ENCODE assay signal across 11 cellular contexts in genomic region chr10:71260622-71261325, GRCh38. TPM values are rescaled to one million over a fixed set of nuclear protein-coding genes. Genes with fewer than 3 reads are reported as not detected.
DNase-seq lines count a peak whose midpoint lies in the region; ATAC-seq and TF ChIP-seq lines count a peak whose summit lies in the region.
"Had no signal": no experiment of that assay in that cellular context is flagged by ENCODE, and none has a peak within 500 bp of the region (broad histone marks: within the 10 kb centered on the region; RNA-seq: fewer than 3 reads in every experiment).

No MANE protein-coding gene starts in this region.

- H3K4me1 Mint-ChIP-seq in nephron, result peaks cover 68% of the 10 kb centered on the region
- H3K4me1 Mint-ChIP-seq: CD4-positive, alpha-beta memory T cell had no signal

- no peak overlapping the region for H2AFZ ChIP-seq in fibroblast of lung (ENCODE audit: low read length)
- H2AFZ ChIP-seq: parathyroid adenoma had no signal

- no peaks in the 10 kb centered on the region for H3K36me3 Mint-ChIP-seq in nephron (ENCODE audit: low read depth)
- H3K36me3 Mint-ChIP-seq: CD4-positive, alpha-beta memory T cell had no signal

- peaks cover 14% of the 10 kb centered on the region for H3K4me1 ChIP-seq in fibroblast of lung (ENCODE audit: control insufficient read depth, extremely low read depth, insufficient read depth, low read length)
- H3K4me1 ChIP-seq: parathyroid adenoma had no signal

- peak overlapping the region; percentile 90 to 95 (median 94) for H3K27ac Mint-ChIP-seq in nephron

- H3K36me3 ChIP-seq in fibroblast of lung (ENCODE audit: control insufficient read depth, insufficient read depth, low read length), result no peaks in the 10 kb centered on the region

- peak overlapping the region; percentile 77 for H3K4me2 ChIP-seq in fibroblast of lung (ENCODE audit: extremely low read depth, insufficient read depth, low read length)

- no peaks in the 10 kb centered on the region for H3K79me2 ChIP-seq in fibroblast of lung (ENCODE audit: control insufficient read depth, insufficient read depth, low read length)
- H3K79me2 ChIP-seq: parathyroid adenoma had no signal

- no peak for ATAC-seq in HG03439 (IDR thresholded peaks at IDR 0.05; ENCODE audit: unreplicated experiment)

- no peak overlapping the region for H3K9ac ChIP-seq in fibroblast of lung (ENCODE audit: insufficient read depth, low read length)
- H3K9ac ChIP-seq: parathyroid adenoma had no signal

- H3K27me3 Mint-ChIP-seq in nephron (ENCODE audit: low read depth), result peaks cover 7% of the 10 kb centered on the region

- H3K4me3 ChIP-seq in AG10803 (ENCODE audit: low read length) (no peak overlapping the region), fibroblast of lung (replicated peaks in 1 of 4; ENCODE audit: control extremely low read depth in 1 of 4, insufficient read depth in 1 of 4, low read depth in 3 of 4, low read length in 4 of 4) (peak overlapping the region in 1 of 4 experiments; percentile 2)

- peak overlapping the region; percentile 32 to 44 (median 38) for H3K4me3 Mint-ChIP-seq in nephron
- H3K4me3 Mint-ChIP-seq: CD4-positive, alpha-beta memory T cell had no signal

- TF ChIP-seq CTCF in AG10803 (conservative IDR thresholded peaks at IDR 0.05; ENCODE audit: low read length), result no peak
- TF ChIP-seq CTCF in fibroblast of lung (conservative IDR thresholded peaks at IDR 0.05 in 1 of 2, IDR thresholded peaks at IDR 0.05 in 1 of 2; ENCODE audit: low read depth in 1 of 2, low read length in 2 of 2), result peak in 1 of 2 donors; percentile 16
- no peak for TF ChIP-seq CTCF in nephron (IDR thresholded peaks at IDR 0.05; ENCODE audit: unreplicated experiment in 3 of 3)

- H3K27ac ChIP-seq in fibroblast of lung (ENCODE audit: insufficient read depth, low read length), result peak overlapping the region; percentile 49
- H3K27ac ChIP-seq: parathyroid adenoma had no signal

- H3K27me3 ChIP-seq in fibroblast of lung (ENCODE audit: control insufficient read depth, insufficient read depth, low read length), result no peaks in the 10 kb centered on the region

- H4K20me1 ChIP-seq in fibroblast of lung (ENCODE audit: control insufficient read depth, extremely low read depth, insufficient read depth, low read length), result no peaks in the 10 kb centered on the region

- H3K9me3 Mint-ChIP-seq in nephron, result no peaks in the 10 kb centered on the region
- H3K9me3 Mint-ChIP-seq: CD4-positive, alpha-beta memory T cell had no signal

- no peaks in the 10 kb centered on the region for H3K9me3 ChIP-seq in fibroblast of lung (ENCODE audit: control insufficient read depth, insufficient read depth, low read depth, low read length)

- DNase-seq in AG10803 (ENCODE audit: low read depth) (peak; percentile 84), RKO (ENCODE audit: low spot score) (peak; percentile 22), fibroblast of lung (ENCODE audit: low read depth in 2 of 2) (peak; percentile 94 to 96), KG1 (lab: John Stamatoyannopoulos, UW) (no peak), NCI-H82 (lab: John Stamatoyannopoulos, UW) (no peak), DMS114 treated with DMSO at 0.1 percent for 48 hours (lab: John Stamatoyannopoulos, UW; ENCODE audit: unreplicated experiment) (no peak)
- DNase-seq: CD4-positive, alpha-beta memory T cell; cortex of kidney had no signal

RNA-seq across cellular contexts. Expression of gene UNC5B, which starts 48.4 kb away (rescaled TPM):
- 36.0 and 60.8 TPM in 2 replicates for total RNA-seq in fibroblast of lung
- 2.5 and 5.5 TPM in 2 replicates for polyA plus RNA-seq in fibroblast of lung
- polyA plus RNA-seq in fibroblast of lung (2012), result 4.6 and 8.3 TPM in 2 replicates
- polyA minus RNA-seq in fibroblast of lung (ENCODE audit: low replicate concordance), result 15.2 and 25.2 TPM in 2 replicates
- total RNA-seq: CD4-positive, alpha-beta memory T cell had no signal
- polyA plus RNA-seq: CD4-positive, alpha-beta memory T cell had no signal

RNA-seq across cellular contexts. Expression of gene SLC29A3, which starts 58.3 kb away (rescaled TPM):
- total RNA-seq in fibroblast of lung, result 2.1 and 2.3 TPM in 2 replicates
- polyA plus RNA-seq in fibroblast of lung, result 0.89 and 0.90 TPM in 2 replicates
- polyA plus RNA-seq in fibroblast of lung (2012), result 2.4 and 2.7 TPM in 2 replicates
- 6.7 and 7.2 TPM in 2 replicates for polyA minus RNA-seq in fibroblast of lung (ENCODE audit: low replicate concordance)

Comparison
In these comparisons a context has a peak if more than half of its experiments do, and no peak if none do; other contexts are left out.
1. DNase-seq: peak in AG10803 (single experiment), RKO (single experiment) and fibroblast of lung (2 of 2); none in KG1 (single experiment), NCI-H82 (single experiment) and DMS114 treated with DMSO at 0.1 percent for 48 hours (single experiment).